ENCODE assay signal across 17 cellular contexts in genomic region chrX:7127058-7127457, GRCh38. TPM values are rescaled to one million over a fixed set of nuclear protein-coding genes. Genes with fewer than 3 reads are reported as not detected.
DNase-seq lines count a peak whose midpoint lies in the region; ATAC-seq and TF ChIP-seq lines count a peak whose summit lies in the region.
"Had no signal": no experiment of that assay in that cellular context is flagged by ENCODE, and none has a peak within 500 bp of the region (broad histone marks: within the 10 kb centered on the region; RNA-seq: fewer than 3 reads in every experiment).

No MANE protein-coding gene starts in this region.

- no peak overlapping the region for H3K27ac ChIP-seq in thyroid gland
- H3K27ac ChIP-seq: A549, C4-2B, SK-N-MC had no signal

- peak; percentile 25 for ATAC-seq in left ventricle myocardium superior
- ATAC-seq in left cardiac atrium: no peak
- no peak for ATAC-seq in GM19035 (IDR thresholded peaks at IDR 0.05; ENCODE audit: unreplicated experiment)
- ATAC-seq: A549, Panc1 had no signal

- peaks cover 0 to 4% of the 10 kb centered on the region in 2 donors for H3K4me1 ChIP-seq in thyroid gland

- no peaks in the 10 kb centered on the region for H3K27me3 Mint-ChIP-seq in type B pancreatic cell

- no peak for TF ChIP-seq POLR2A in thyroid gland (IDR thresholded peaks at IDR 0.05)

- no peaks in the 10 kb centered on the region for H3K9me3 ChIP-seq in thyroid gland
- H3K9me3 ChIP-seq: A549 had no signal

- DNase-seq in left ventricle myocardium superior: no peak
- DNase-seq in left cardiac atrium: no peak
- peak; percentile 44 for DNase-seq in astrocyte of the hippocampus (ENCODE audit: low read depth, low spot score)
- DNase-seq in myocyte (ENCODE audit: low read depth): peak; percentile 82
- no peak for DNase-seq in type B pancreatic cell (ENCODE audit: extremely low spot score, unreplicated experiment)
- DNase-seq in SIG-M5 (lab: John Stamatoyannopoulos, UW): no peak
- DNase-seq in thyroid gland: no peak
- DNase-seq: KG1, NCI-H1048, NCI-H146, NCI-H2107, NCI-H446 treated with DMSO at 0.1 percent for 48 hours had no signal

- peak overlapping the region; percentile 36 for H3K27ac Mint-ChIP-seq in type B pancreatic cell

- intact Hi-C loops in left ventricle myocardium superior (cut with micrococcal nuclease): no loop called here
- intact Hi-C loops in left cardiac atrium (cut with DNase I): no loop called here
- intact Hi-C loops in thyroid gland (cut with DNase I): no loop called here

- no peak for TF ChIP-seq CTCF in type B pancreatic cell (conservative IDR thresholded peaks at IDR 0.05)
- no peak for TF ChIP-seq CTCF in thyroid gland (IDR thresholded peaks at IDR 0.05)

- H3K4me3 Mint-ChIP-seq in type B pancreatic cell: no peak overlapping the region

- no peaks in the 10 kb centered on the region for H3K36me3 ChIP-seq in thyroid gland

- peaks cover 5% of the 10 kb centered on the region for H3K9me3 Mint-ChIP-seq in type B pancreatic cell

- peaks cover 17% of the 10 kb centered on the region for H3K4me1 Mint-ChIP-seq in type B pancreatic cell (ENCODE audit: unreplicated experiment)

- WGBS in thyroid gland, 2 donors: 90 to 93% methylated on average over 2 of the region's 2 CpGs

- peaks cover 30% of the 10 kb centered on the region for H3K36me3 Mint-ChIP-seq in type B pancreatic cell

- H3K4me3 ChIP-seq in thyroid gland (replicated peaks in 1 of 3): no peak overlapping the region
- H3K4me3 ChIP-seq: A549, SK-N-MC had no signal

- H3K27me3 ChIP-seq in thyroid gland: no peaks in the 10 kb centered on the region

RNA-seq across cellular contexts. Expression of gene STS, which starts 20.5 kb away (rescaled TPM):
- total RNA-seq in left ventricle myocardium superior (4.7 TPM), left cardiac atrium (1 to 10 TPM; 7.2 to 9.5 TPM), myocyte (6.2 and 9.1 TPM in 2 replicates), type B pancreatic cell (ENCODE audit: low replicate concordance) (18.3 and 42.1 TPM in 2 replicates), thyroid gland (1 to 10 TPM; 5.4 to 9.3 (median 6.7) TPM)
- polyA plus RNA-seq in myocyte (2012): 4.0 TPM

RNA-seq across cellular contexts. Expression of gene PUDP, which starts 20.9 kb away (rescaled TPM):
- total RNA-seq in left ventricle myocardium superior (21.9 TPM), left cardiac atrium (10 to 100 TPM; 16.9 to 21.2 TPM), myocyte (11.2 and 17.0 TPM in 2 replicates), type B pancreatic cell (ENCODE audit: low replicate concordance) (63.6 and 75.9 TPM in 2 replicates), thyroid gland (10 to 100 TPM; 11.3 to 27.5 (median 18.0) TPM)
- 8.1 TPM for polyA plus RNA-seq in myocyte (2012)

Comparison
In these comparisons a context has a peak if more than half of its experiments do, and no peak if none do; other contexts are left out.
1. DNase-seq: peak in astrocyte of the hippocampus (single experiment) and myocyte (single experiment); none in left ventricle myocardium superior (single experiment), left cardiac atrium (single experiment), type B pancreatic cell (single experiment), SIG-M5 (single experiment) and thyroid gland (0 of 2).